Comparison of ENCODE assay signal across 10 cellular contexts in the genomic region with DNA sequence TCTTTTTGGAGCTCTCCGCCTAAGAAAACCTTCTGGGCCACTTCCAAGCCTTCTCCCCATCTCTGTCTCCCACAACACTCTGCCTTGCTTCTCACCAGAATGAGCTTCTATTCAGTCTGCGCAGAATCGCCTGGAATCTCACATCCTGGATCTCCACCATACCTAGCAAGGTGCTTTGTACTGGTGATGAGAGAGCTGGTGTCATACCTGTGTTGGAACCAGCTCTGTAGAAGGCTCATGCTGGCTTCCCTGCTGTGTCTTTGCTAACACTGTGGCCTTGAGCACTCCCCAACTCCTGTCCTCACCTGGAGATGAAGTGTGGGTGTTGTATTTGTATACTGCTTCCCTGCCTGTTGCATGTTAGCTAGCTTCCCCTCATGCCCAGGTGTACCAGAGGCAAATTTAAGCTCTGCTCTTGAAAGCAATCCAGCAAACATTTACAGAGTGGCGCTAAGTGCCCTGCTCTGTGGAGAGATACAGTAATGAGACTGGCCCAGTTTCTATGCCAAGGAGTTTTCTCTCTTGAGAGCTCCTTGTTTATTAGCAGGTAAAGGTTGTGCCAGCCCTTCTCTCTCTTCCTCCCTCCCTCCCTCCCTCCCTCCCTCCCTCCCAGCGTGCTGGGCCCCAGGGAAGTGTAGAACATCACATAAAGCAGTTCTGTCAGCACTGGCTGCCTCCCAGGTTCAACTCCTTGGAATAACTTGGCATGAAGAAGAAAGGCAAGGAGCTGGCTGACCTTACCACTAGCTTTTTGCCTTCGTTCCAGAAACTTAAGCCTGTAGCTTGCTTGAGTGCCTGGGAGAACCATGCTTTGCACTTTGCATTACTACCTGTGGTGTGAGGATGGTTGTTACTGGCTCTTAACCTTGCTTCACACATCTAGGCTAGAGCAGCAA. TPM values are rescaled to one million over a fixed set of nuclear protein-coding genes. Genes with fewer than 3 reads are reported as not detected.
DNase-seq lines count a peak whose midpoint lies in the region; TF ChIP-seq lines count a peak whose summit lies in the region.
"Had no signal": no experiment of that assay in that cellular context is flagged by ENCODE, and none has a peak within 500 bp of the region (broad histone marks: within the 10 kb centered on the region; RNA-seq: fewer than 3 reads in every experiment).

No MANE protein-coding gene starts in this region.

- H3K27ac ChIP-seq in OCI-LY3 (ENCODE audit: low read length) = no peak overlapping the region
- peak overlapping the region; percentile 40 for H3K27ac ChIP-seq in hepatocyte
- H3K27ac ChIP-seq in transverse colon = no peak overlapping the region
- H3K27ac ChIP-seq: foreskin keratinocyte had no signal

- H3K79me2 ChIP-seq in OCI-LY3 (ENCODE audit: low read length) (no peaks in the 10 kb centered on the region), hepatocyte (peaks cover 84% of the 10 kb centered on the region)

- H3K4me3 ChIP-seq in OCI-LY3 (ENCODE audit: low read length) = no peak overlapping the region
- no peak overlapping the region for H3K4me3 ChIP-seq in hepatocyte
- H3K4me3 ChIP-seq in transverse colon = no peak overlapping the region

- H2AFZ ChIP-seq in OCI-LY3 (ENCODE audit: low read depth, low read length) (0 out of 2 replicates have a peak overlapping the region, but pooled peaks have one; percentile 23), hepatocyte (no peak overlapping the region)

- TF ChIP-seq EP300 in transverse colon (IDR thresholded peaks at IDR 0.05; ENCODE audit: low read depth) = no peak

- H3K9me3 ChIP-seq in OCI-LY3 (ENCODE audit: insufficient read depth, low read length) (no peaks in the 10 kb centered on the region), hepatocyte (ENCODE audit: low read depth) (no peaks in the 10 kb centered on the region), transverse colon (no peaks in the 10 kb centered on the region)

- WGBS in hepatocyte (ENCODE audit: low lambda C conversion rate, missing lambda C conversion rate) = 62% methylated on average over 6 of the region's 6 CpGs
- 49 to 87% methylated on average over 3 to 6 of the region's 6 CpGs for WGBS in transverse colon (ENCODE audit: low coverage in 1 of 2), 2 donors

- H3K36me3 ChIP-seq in OCI-LY3 (replicated peaks; ENCODE audit: low read depth, low read length) = no peaks in the 10 kb centered on the region
- no peaks in the 10 kb centered on the region for H3K36me3 ChIP-seq in hepatocyte (replicated peaks; ENCODE audit: insufficient read depth, low read depth)
- no peaks in the 10 kb centered on the region for H3K36me3 ChIP-seq in transverse colon

- H3K27me3 ChIP-seq in OCI-LY3 (ENCODE audit: low read depth, low read length) (peaks cover 9% of the 10 kb centered on the region; the same call in 1 of the 2 replicates), hepatocyte (no peaks in the 10 kb centered on the region), transverse colon (no peaks in the 10 kb centered on the region)

- H3K4me1 ChIP-seq in OCI-LY3 (ENCODE audit: low read length) (peaks cover 5% of the 10 kb centered on the region; the same call in 1 of the 2 replicates), hepatocyte (ENCODE audit: insufficient read depth) (peaks cover 31% of the 10 kb centered on the region), transverse colon (peaks cover 0 to 5% (median 0%) of the 10 kb centered on the region in 4 donors)

- intact Hi-C loops in transverse colon (cut with DNase I; ENCODE audit: low total_unique reads) = no loop called here

- in situ Hi-C loops in transverse colon (cut with MboI; ENCODE audit: low pct_ligation_motif_present in 1 of 4, low pct_unique_long_range_greater_than_20kb in 1 of 4, low sequenced_read_pairs in 3 of 4) = no loop called here

- H3K4me2 ChIP-seq in OCI-LY3 (ENCODE audit: low read length) = no peak overlapping the region
- H3K4me2 ChIP-seq in hepatocyte = peak overlapping the region; percentile 17

- TF ChIP-seq POLR2A in transverse colon (IDR thresholded peaks at IDR 0.05) = no peak

- no peaks in the 10 kb centered on the region for H4K20me1 ChIP-seq in OCI-LY3 (ENCODE audit: insufficient read depth, low read length)
- H4K20me1 ChIP-seq in hepatocyte (ENCODE audit: insufficient read depth, poor library complexity, severe bottlenecking) = peaks cover 4% of the 10 kb centered on the region

- H3K9me2 ChIP-seq in hepatocyte (replicated peaks; ENCODE audit: insufficient read depth) = no peaks in the 10 kb centered on the region

- TF ChIP-seq CTCF in OCI-LY3 (IDR thresholded peaks at IDR 0.05; ENCODE audit: low read depth, low read length) = no peak
- TF ChIP-seq CTCF in hepatocyte (IDR thresholded peaks at IDR 0.05; ENCODE audit: poor library complexity) = no peak
- no peak for TF ChIP-seq CTCF in transverse colon (IDR thresholded peaks at IDR 0.05)

- DNase-seq in NCI-H1417 (lab: John Stamatoyannopoulos, UW) (peak; percentile 22 to 63 (median 49)), NCI-H1417 treated with DMSO at 0.1 percent for 48 hours (lab: John Stamatoyannopoulos, UW) (no peak), hepatocyte (ENCODE audit: low spot score) (peak; percentile 47), transverse colon (peak; percentile 21), GDM1 (lab: John Stamatoyannopoulos, UW) (no peak), NCI-H2227 (lab: John Stamatoyannopoulos, UW; ENCODE audit: unreplicated experiment) (no peak), A172 (ENCODE audit: low spot score) (no peak)
- DNase-seq: foreskin keratinocyte had no signal

- no peak overlapping the region for H3K9ac ChIP-seq in OCI-LY3 (ENCODE audit: low read length)

RNA-seq across cellular contexts. Expression of a gene that starts 54.9 kb away (rescaled TPM):
- total RNA-seq in hepatocyte (11.5 and 14.5 TPM in 2 replicates), transverse colon (not detected)
- 1.9 and 2.5 TPM in 2 replicates for polyA plus RNA-seq in hepatocyte
- total RNA-seq in A172 (2014; rRNA removed; shearing (Covaris generic)) = under 0.01 and 0.05 TPM in 2 replicates
- total RNA-seq: foreskin keratinocyte, HT1080 had no signal
- polyA plus RNA-seq: foreskin keratinocyte had no signal

Comparison
In these comparisons a context has a peak if more than half of its experiments do, and no peak if none do; other contexts are left out.
1. DNase-seq: peak in NCI-H1417 (3 of 3), hepatocyte (single experiment) and transverse colon (single experiment); none in NCI-H1417 treated with DMSO at 0.1 percent for 48 hours (single experiment), GDM1 (single experiment), NCI-H2227 (single experiment) and A172 (single experiment).
2. RNA of a gene that starts 54.9 kb away (total RNA-seq): 11.5 to 14.5 TPM in hepatocyte; under 0.01 to 0.05 TPM in A172 and not detected in transverse colon; every median in the first group is over 10 times any median in the second.